ENCODE assay signal across 10 cellular contexts in genomic region chr2:85215074-85216050, GRCh38.
DNase-seq lines count a peak whose midpoint lies in the region; ATAC-seq and TF ChIP-seq lines count a peak whose summit lies in the region.
"Had no signal": no experiment of that assay in that cellular context is flagged by ENCODE, and none has a peak within 500 bp of the region (broad histone marks: within the 10 kb centered on the region; RNA-seq: fewer than 3 reads in every experiment).

No MANE protein-coding gene starts in this region.

- DNase-seq in NCI-H1436 (lab: John Stamatoyannopoulos, UW) (peak; percentile 14), NCI-H1436 treated with DMSO at 0.1 percent for 48 hours (lab: John Stamatoyannopoulos, UW) (no peak), ascending aorta (ENCODE audit: low spot score in 2 of 2) (peak in 1 of 2 donors; percentile 64), kidney epithelial cell (ENCODE audit: low read depth) (peak; percentile 21), transverse colon (peak; percentile 12)
- DNase-seq: naive B cell had no signal

- H3K27me3 ChIP-seq in ascending aorta (no peaks in the 10 kb centered on the region), kidney epithelial cell (ENCODE audit: control insufficient read depth, insufficient read depth, low read length) (peaks cover 3% of the 10 kb centered on the region), transverse colon (no peaks in the 10 kb centered on the region)
- H3K27me3 ChIP-seq: BLaER1 treated with 17β-estradiol and CSF1 and Interleukin-3, amounts not matched to agents 10 nM and 100 nM had no signal

- no peak for ATAC-seq in GM19455 (IDR thresholded peaks at IDR 0.05; ENCODE audit: unreplicated experiment)
- no peak for ATAC-seq in GM19395 (IDR thresholded peaks at IDR 0.05; ENCODE audit: unreplicated experiment)
- ATAC-seq in GM19397 (IDR thresholded peaks at IDR 0.05; ENCODE audit: unreplicated experiment), result no peak

- TF ChIP-seq CTCF in ascending aorta (IDR thresholded peaks at IDR 0.05), result no peak
- TF ChIP-seq CTCF in kidney epithelial cell (IDR thresholded peaks at IDR 0.05; ENCODE audit: insufficient read depth, low read length, poor library complexity, severe bottlenecking), result no peak
- TF ChIP-seq CTCF in transverse colon (IDR thresholded peaks at IDR 0.05), result no peak

- H3K27ac ChIP-seq in ascending aorta, result peak overlapping the region; percentile 38 to 51
- H3K27ac ChIP-seq in transverse colon, result peak overlapping the region; percentile 35 to 53 (median 52)
- H3K27ac ChIP-seq: BLaER1 treated with 17β-estradiol and CSF1 and Interleukin-3, amounts not matched to agents 10 nM and 100 nM had no signal

- peaks cover 6 to 35% of the 10 kb centered on the region in 2 donors for H3K4me1 ChIP-seq in ascending aorta
- peaks cover 0 to 17% (median 2%) of the 10 kb centered on the region in 4 donors for H3K4me1 ChIP-seq in transverse colon

- intact Hi-C loops in ascending aorta (cut with DNase I), result loop anchor here (2.0 kb wide), 1 partner anchor 25 kb away; no protein-coding TSS in a partner anchor
- intact Hi-C loops in transverse colon (cut with DNase I; ENCODE audit: low total_unique reads), result no loop called here

- no peak for TF ChIP-seq EP300 in transverse colon (IDR thresholded peaks at IDR 0.05; ENCODE audit: low read depth)

- in situ Hi-C loops in transverse colon (cut with MboI; ENCODE audit: low pct_ligation_motif_present in 1 of 4, low pct_unique_long_range_greater_than_20kb in 1 of 4, low sequenced_read_pairs in 3 of 4), result no loop called here

- H3K4me3 ChIP-seq in ascending aorta (peak overlapping the region in 1 of 2 donors; percentile 8), kidney epithelial cell (ENCODE audit: low read depth, low read length) (no peak overlapping the region), transverse colon (no peak overlapping the region)
- H3K4me3 ChIP-seq: BLaER1 treated with 17β-estradiol and CSF1 and Interleukin-3, amounts not matched to agents 10 nM and 100 nM had no signal

- H3K9me3 ChIP-seq in ascending aorta (no peaks in the 10 kb centered on the region), transverse colon (no peaks in the 10 kb centered on the region)
- H3K9me3 ChIP-seq: BLaER1 treated with 17β-estradiol and CSF1 and Interleukin-3, amounts not matched to agents 10 nM and 100 nM had no signal

- 40 to 47% methylated on average over 1 to 20 of the region's 20 CpGs for WGBS in transverse colon (ENCODE audit: low coverage in 1 of 2), 2 donors

- TF ChIP-seq POLR2A in transverse colon (IDR thresholded peaks at IDR 0.05), result no peak

- H3K36me3 ChIP-seq in ascending aorta (no peaks in the 10 kb centered on the region), kidney epithelial cell (ENCODE audit: control insufficient read depth, insufficient read depth, low read length) (no peaks in the 10 kb centered on the region), transverse colon (no peaks in the 10 kb centered on the region)
- H3K36me3 ChIP-seq: BLaER1 treated with 17β-estradiol and CSF1 and Interleukin-3, amounts not matched to agents 10 nM and 100 nM had no signal
